In the genomic region with DNA sequence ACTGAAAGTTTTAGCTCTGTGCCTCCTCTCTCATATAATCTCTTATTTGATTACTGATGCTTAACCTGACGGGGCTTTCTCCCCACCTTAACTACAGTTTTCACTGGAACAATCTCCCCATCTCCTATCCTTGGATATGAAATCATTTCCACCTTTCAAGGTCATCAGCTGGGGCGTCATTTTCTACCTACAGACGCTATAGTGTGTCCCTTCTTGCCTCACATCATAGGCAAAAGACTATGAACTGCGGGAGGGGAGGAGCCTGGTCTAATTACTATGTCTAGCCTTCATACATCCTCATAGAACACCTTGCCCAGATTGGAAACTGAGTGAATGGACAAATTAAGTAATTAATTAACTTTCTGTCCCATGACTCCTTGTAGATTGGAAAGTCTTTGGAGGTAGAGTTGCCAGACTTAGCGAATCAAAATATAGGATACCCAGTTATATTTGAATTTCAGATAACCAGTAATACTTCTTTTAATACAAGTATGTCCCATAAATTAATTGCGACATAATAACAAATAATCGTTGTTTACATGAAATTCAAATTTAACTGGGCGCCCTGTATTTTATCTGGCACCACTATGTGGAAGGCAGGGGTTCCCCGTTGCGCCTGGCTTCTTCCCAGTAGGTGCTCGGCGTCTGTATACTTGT, we compare ENCODE assay signal across 1 cellular context.
TF ChIP-seq lines count a peak whose summit lies in the region.

No MANE protein-coding gene starts in this region.

TF ChIP-seq in GM23338, 12 proteins besides CTCF, POLR2A, EP300 and RAD21 (continued from another document):
- TF ChIP-seq, protein P1, sequence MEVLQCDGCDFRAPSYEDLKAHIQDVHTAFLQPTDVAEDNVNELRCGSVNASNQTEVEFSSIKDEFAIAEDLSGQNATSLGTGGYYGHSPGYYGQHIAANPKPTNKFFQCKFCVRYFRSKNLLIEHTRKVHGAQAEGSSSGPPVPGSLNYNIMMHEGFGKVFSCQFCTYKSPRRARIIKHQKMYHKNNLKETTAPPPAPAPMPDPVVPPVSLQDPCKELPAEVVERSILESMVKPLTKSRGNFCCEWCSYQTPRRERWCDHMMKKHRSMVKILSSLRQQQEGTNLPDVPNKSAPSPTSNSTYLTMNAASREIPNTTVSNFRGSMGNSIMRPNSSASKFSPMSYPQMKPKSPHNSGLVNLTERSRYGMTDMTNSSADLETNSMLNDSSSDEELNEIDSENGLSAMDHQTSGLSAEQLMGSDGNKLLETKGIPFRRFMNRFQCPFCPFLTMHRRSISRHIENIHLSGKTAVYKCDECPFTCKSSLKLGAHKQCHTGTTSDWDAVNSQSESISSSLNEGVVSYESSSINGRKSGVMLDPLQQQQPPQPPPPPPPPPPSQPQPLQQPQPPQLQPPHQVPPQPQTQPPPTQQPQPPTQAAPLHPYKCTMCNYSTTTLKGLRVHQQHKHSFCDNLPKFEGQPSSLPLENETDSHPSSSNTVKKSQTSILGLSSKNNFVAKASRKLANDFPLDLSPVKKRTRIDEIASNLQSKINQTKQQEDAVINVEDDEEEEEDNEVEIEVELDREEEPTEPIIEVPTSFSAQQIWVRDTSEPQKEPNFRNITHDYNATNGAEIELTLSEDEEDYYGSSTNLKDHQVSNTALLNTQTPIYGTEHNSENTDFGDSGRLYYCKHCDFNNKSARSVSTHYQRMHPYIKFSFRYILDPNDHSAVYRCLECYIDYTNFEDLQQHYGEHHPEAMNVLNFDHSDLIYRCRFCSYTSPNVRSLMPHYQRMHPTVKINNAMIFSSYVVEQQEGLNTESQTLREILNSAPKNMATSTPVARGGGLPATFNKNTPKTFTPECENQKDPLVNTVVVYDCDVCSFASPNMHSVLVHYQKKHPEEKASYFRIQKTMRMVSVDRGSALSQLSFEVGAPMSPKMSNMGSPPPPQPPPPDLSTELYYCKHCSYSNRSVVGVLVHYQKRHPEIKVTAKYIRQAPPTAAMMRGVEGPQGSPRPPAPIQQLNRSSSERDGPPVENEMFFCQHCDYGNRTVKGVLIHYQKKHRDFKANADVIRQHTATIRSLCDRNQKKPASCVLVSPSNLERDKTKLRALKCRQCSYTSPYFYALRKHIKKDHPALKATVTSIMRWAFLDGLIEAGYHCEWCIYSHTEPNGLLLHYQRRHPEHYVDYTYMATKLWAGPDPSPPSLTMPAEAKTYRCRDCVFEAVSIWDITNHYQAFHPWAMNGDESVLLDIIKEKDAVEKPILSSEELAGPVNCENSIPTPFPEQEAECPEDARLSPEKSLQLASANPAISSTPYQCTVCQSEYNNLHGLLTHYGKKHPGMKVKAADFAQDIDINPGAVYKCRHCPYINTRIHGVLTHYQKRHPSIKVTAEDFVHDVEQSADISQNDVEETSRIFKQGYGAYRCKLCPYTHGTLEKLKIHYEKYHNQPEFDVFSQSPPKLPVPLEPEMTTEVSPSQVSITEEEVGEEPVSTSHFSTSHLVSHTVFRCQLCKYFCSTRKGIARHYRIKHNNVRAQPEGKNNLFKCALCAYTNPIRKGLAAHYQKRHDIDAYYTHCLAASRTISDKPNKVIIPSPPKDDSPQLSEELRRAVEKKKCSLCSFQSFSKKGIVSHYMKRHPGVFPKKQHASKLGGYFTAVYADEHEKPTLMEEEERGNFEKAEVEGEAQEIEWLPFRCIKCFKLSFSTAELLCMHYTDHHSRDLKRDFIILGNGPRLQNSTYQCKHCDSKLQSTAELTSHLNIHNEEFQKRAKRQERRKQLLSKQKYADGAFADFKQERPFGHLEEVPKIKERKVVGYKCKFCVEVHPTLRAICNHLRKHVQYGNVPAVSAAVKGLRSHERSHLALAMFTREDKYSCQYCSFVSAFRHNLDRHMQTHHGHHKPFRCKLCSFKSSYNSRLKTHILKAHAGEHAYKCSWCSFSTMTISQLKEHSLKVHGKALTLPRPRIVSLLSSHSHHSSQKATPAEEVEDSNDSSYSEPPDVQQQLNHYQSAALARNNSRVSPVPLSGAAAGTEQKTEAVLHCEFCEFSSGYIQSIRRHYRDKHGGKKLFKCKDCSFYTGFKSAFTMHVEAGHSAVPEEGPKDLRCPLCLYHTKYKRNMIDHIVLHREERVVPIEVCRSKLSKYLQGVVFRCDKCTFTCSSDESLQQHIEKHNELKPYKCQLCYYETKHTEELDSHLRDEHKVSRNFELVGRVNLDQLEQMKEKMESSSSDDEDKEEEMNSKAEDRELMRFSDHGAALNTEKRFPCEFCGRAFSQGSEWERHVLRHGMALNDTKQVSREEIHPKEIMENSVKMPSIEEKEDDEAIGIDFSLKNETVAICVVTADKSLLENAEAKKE (CRISPR knock-in tag; IDR thresholded peaks at IDR 0.05): no peak
- TF ChIP-seq ZNF114 (CRISPR knock-in tag; IDR thresholded peaks at IDR 0.05): no peak
- TF ChIP-seq, protein P2, sequence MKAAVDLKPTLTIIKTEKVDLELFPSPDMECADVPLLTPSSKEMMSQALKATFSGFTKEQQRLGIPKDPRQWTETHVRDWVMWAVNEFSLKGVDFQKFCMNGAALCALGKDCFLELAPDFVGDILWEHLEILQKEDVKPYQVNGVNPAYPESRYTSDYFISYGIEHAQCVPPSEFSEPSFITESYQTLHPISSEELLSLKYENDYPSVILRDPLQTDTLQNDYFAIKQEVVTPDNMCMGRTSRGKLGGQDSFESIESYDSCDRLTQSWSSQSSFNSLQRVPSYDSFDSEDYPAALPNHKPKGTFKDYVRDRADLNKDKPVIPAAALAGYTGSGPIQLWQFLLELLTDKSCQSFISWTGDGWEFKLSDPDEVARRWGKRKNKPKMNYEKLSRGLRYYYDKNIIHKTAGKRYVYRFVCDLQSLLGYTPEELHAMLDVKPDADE (IDR thresholded peaks at IDR 0.05): no peak
- no peak for TF ChIP-seq STAT1 (IDR thresholded peaks at IDR 0.05; ENCODE audit: unreplicated experiment)
- no peak for TF ChIP-seq CREB1 (CRISPR knock-in tag; IDR thresholded peaks at IDR 0.05; ENCODE audit: low read depth)
- TF ChIP-seq JUNB (IDR thresholded peaks at IDR 0.05; ENCODE audit: unreplicated experiment): no peak
- TF ChIP-seq, protein P3, sequence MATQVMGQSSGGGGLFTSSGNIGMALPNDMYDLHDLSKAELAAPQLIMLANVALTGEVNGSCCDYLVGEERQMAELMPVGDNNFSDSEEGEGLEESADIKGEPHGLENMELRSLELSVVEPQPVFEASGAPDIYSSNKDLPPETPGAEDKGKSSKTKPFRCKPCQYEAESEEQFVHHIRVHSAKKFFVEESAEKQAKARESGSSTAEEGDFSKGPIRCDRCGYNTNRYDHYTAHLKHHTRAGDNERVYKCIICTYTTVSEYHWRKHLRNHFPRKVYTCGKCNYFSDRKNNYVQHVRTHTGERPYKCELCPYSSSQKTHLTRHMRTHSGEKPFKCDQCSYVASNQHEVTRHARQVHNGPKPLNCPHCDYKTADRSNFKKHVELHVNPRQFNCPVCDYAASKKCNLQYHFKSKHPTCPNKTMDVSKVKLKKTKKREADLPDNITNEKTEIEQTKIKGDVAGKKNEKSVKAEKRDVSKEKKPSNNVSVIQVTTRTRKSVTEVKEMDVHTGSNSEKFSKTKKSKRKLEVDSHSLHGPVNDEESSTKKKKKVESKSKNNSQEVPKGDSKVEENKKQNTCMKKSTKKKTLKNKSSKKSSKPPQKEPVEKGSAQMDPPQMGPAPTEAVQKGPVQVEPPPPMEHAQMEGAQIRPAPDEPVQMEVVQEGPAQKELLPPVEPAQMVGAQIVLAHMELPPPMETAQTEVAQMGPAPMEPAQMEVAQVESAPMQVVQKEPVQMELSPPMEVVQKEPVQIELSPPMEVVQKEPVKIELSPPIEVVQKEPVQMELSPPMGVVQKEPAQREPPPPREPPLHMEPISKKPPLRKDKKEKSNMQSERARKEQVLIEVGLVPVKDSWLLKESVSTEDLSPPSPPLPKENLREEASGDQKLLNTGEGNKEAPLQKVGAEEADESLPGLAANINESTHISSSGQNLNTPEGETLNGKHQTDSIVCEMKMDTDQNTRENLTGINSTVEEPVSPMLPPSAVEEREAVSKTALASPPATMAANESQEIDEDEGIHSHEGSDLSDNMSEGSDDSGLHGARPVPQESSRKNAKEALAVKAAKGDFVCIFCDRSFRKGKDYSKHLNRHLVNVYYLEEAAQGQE (IDR thresholded peaks at IDR 0.05; ENCODE audit: unreplicated experiment): no peak
- TF ChIP-seq ZNF331 (CRISPR knock-in tag; IDR thresholded peaks at IDR 0.05; ENCODE audit: low read depth): no peak
- TF ChIP-seq NANOG (IDR thresholded peaks at IDR 0.05; ENCODE audit: borderline replicate concordance): no peak
